ENCODE assay signal across 29 cellular contexts in the genomic region with DNA sequence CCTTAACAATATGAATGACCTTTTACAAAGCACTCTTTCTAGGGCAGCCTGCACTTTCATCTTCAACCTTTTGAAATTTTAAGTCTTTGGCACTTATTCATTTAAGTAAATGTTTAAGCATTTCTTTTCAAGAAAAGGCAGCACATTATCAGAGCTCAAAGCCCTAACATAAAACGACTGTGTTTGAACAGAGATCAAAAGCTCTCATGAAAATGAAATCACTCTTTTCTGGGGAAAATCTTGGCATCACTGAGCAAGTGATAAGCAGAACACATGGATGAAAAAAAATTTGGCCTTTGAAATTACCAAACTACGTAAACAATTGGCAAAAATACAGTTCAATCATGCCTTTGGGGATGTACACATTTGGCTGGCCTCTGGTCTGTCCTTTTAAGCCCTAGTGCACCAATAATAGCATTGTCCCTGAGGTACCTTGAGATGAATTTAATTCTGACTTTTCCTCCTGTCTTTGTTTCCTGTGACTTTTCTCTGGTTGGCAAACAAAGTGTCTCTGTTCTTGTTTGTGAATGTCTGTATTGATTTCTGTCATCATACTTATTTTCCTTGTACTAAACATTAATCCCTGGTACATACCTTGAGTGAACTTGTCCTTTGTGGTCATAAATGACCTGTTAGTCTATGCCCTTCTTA. TPM values are rescaled to one million over a fixed set of nuclear protein-coding genes. Genes with fewer than 3 reads are reported as not detected.
"Had no signal": no experiment of that assay in that cellular context is flagged by ENCODE, and none has a peak within 500 bp of the region (broad histone marks: within the 10 kb centered on the region; RNA-seq: fewer than 3 reads in every experiment).

No MANE protein-coding gene starts in this region.

- H3K9me3 Mint-ChIP-seq: activated CD4-positive, alpha-beta T cell treated with anti-CD3 and anti-CD28 coated beads, Interleukin-2, amount 10 ng/mL, durations not matched to agents 7 days and 5 days; activated CD8-positive, alpha-beta T cell treated with anti-CD3 and anti-CD28 coated beads for 36 hours; activated T-helper 1 cell treated with anti-CD3 and anti-CD28 coated beads, Interleukin-12 subunit alpha, Interleukin-12 subunit beta, Interleukin-2, Interleukin-4 antibody, amounts not matched to agents 30 ng/mL and 10 ng/mL and 1 ng/mL, durations not matched to agents 14 hours and 24 hours and 36 hours; stimulated activated naive CD8-positive, alpha-beta T cell treated with anti-CD3 and anti-CD28 coated beads, Interleukin-15, Interleukin-2, amounts not matched to agents 100 ng/mL and 50 ng/mL, for 24 hours had no signal

- FAIRE-seq: frontal cortex, islet of Langerhans had no signal

- H3K4me3 ChIP-seq: adrenal gland, ascending aorta, tibial artery had no signal

- H3K27me3 Mint-ChIP-seq: activated CD4-positive, alpha-beta T cell treated with anti-CD3 and anti-CD28 coated beads, Interleukin-2, amount 10 ng/mL, durations not matched to agents 7 days and 5 days; activated CD8-positive, alpha-beta T cell treated with anti-CD3 and anti-CD28 coated beads for 36 hours had no signal

- H3K27ac ChIP-seq: adrenal gland, ascending aorta, tibial artery, VCaP had no signal

- H3K36me3 Mint-ChIP-seq: activated naive CD8-positive, alpha-beta T cell had no signal

- H3K36me3 ChIP-seq: adrenal gland, ascending aorta, tibial artery had no signal

- H3K4me1 Mint-ChIP-seq: activated CD4-positive, alpha-beta T cell treated with anti-CD3 and anti-CD28 coated beads, Interleukin-2, amount 10 ng/mL, durations not matched to agents 7 days and 5 days had no signal

- H3K9me3 ChIP-seq: adrenal gland, ascending aorta, tibial artery had no signal

- DNase-seq: activated CD4-positive, alpha-beta T cell treated with anti-CD3 and anti-CD28 coated beads, Interleukin-2, amount 10 ng/mL, durations not matched to agents 7 days and 5 days; activated CD4-positive, CD25-positive, alpha-beta regulatory T cell treated with anti-CD3 and anti-CD28 coated beads, Interleukin-2, amount 50 U/mL, for 72 hours; activated CD8-positive, alpha-beta T cell treated with anti-CD3 and anti-CD28 coated beads for 36 hours; adrenal gland; central memory CD4-positive, alpha-beta T cell; dermis blood vessel endothelial cell; effector CD8-positive, alpha-beta T cell; erythroblast; head of caudate nucleus; occipital lobe; posterior cingulate gyrus; stimulated activated CD4-positive, alpha-beta T cell treated with anti-CD3 and anti-CD28 coated beads, Interleukin-12 subunit alpha, Interleukin-12 subunit beta, amount 100 ng/mL, for 4 hours; stimulated activated CD4-positive, alpha-beta T cell treated with anti-CD3 and anti-CD28 coated beads, Interleukin-4, amount 100 ng/mL, for 4 hours; substantia nigra; tibial artery had no signal

- H3K4me1 ChIP-seq: adrenal gland, ascending aorta, tibial artery had no signal

- H3K27me3 ChIP-seq: adrenal gland, ascending aorta, tibial artery had no signal

- H3K27ac Mint-ChIP-seq: activated CD4-positive, alpha-beta T cell treated with anti-CD3 and anti-CD28 coated beads, Interleukin-2, amount 10 ng/mL, durations not matched to agents 7 days and 5 days; activated CD8-positive, alpha-beta T cell treated with anti-CD3 and anti-CD28 coated beads for 36 hours; activated naive CD8-positive, alpha-beta T cell; activated T-helper 1 cell treated with anti-CD3 and anti-CD28 coated beads, Interleukin-12 subunit alpha, Interleukin-12 subunit beta, Interleukin-2, Interleukin-4 antibody, amounts not matched to agents 30 ng/mL and 10 ng/mL and 1 ng/mL, durations not matched to agents 14 hours and 24 hours and 36 hours; stimulated activated naive CD8-positive, alpha-beta T cell treated with anti-CD3 and anti-CD28 coated beads, Interleukin-15, Interleukin-2, amounts not matched to agents 100 ng/mL and 50 ng/mL, for 24 hours had no signal

- ATAC-seq: activated CD8-positive, alpha-beta T cell treated with anti-CD3 and anti-CD28 coated beads for 36 hours had no signal

- H3K4me3 Mint-ChIP-seq: activated CD4-positive, alpha-beta T cell treated with anti-CD3 and anti-CD28 coated beads, Interleukin-2, amount 10 ng/mL, durations not matched to agents 7 days and 5 days; activated CD8-positive, alpha-beta T cell treated with anti-CD3 and anti-CD28 coated beads for 36 hours; activated naive CD8-positive, alpha-beta T cell; activated T-helper 1 cell treated with anti-CD3 and anti-CD28 coated beads, Interleukin-12 subunit alpha, Interleukin-12 subunit beta, Interleukin-2, Interleukin-4 antibody, amounts not matched to agents 30 ng/mL and 10 ng/mL and 1 ng/mL, durations not matched to agents 14 hours and 24 hours and 36 hours; stimulated activated naive CD8-positive, alpha-beta T cell treated with anti-CD3 and anti-CD28 coated beads, Interleukin-15, Interleukin-2, amounts not matched to agents 100 ng/mL and 50 ng/mL, for 24 hours had no signal

RNA-seq across cellular contexts. Expression of a gene that starts 12.9 kb away (rescaled TPM):
- total RNA-seq: activated CD4-positive, alpha-beta T cell treated with anti-CD3 and anti-CD28 coated beads, Interleukin-2, amount 10 ng/mL, durations not matched to agents 7 days and 5 days; activated CD8-positive, alpha-beta T cell treated with anti-CD3 and anti-CD28 coated beads for 36 hours; activated T-helper 1 cell treated with anti-CD3 and anti-CD28 coated beads, Interleukin-12 subunit alpha, Interleukin-12 subunit beta, Interleukin-2, Interleukin-4 antibody, amounts not matched to agents 30 ng/mL and 10 ng/mL and 1 ng/mL, durations not matched to agents 14 hours and 24 hours and 36 hours; ascending aorta; dermis blood vessel endothelial cell; fibroblast of lung; frontal cortex; mononuclear cell; occipital lobe; renal cortical epithelial cell; T-helper 2 cell treated with Interferon-gamma antibody and Interleukin-4, amounts not matched to agents 100 ng/mL and 5 ng/mL, for 36 hours; ureter had no signal
- polyA plus RNA-seq: fibroblast of lung, liver, neural cell had no signal

RNA-seq across cellular contexts. Expression of a gene that starts 28.6 kb away (rescaled TPM):
- total RNA-seq: activated CD4-positive, alpha-beta T cell treated with anti-CD3 and anti-CD28 coated beads, Interleukin-2, amount 10 ng/mL, durations not matched to agents 7 days and 5 days; activated CD8-positive, alpha-beta T cell treated with anti-CD3 and anti-CD28 coated beads for 36 hours; activated T-helper 1 cell treated with anti-CD3 and anti-CD28 coated beads, Interleukin-12 subunit alpha, Interleukin-12 subunit beta, Interleukin-2, Interleukin-4 antibody, amounts not matched to agents 30 ng/mL and 10 ng/mL and 1 ng/mL, durations not matched to agents 14 hours and 24 hours and 36 hours; adrenal gland; ascending aorta; dermis blood vessel endothelial cell; fibroblast of lung; frontal cortex; liver; mononuclear cell; occipital lobe; renal cortical epithelial cell; T-helper 2 cell treated with Interferon-gamma antibody and Interleukin-4, amounts not matched to agents 100 ng/mL and 5 ng/mL, for 36 hours; ureter had no signal
- polyA plus RNA-seq: adrenal gland, fibroblast of lung, liver, neural cell had no signal

RNA-seq across cellular contexts. Expression of a gene that starts 43.3 kb away (rescaled TPM):
- total RNA-seq: activated CD4-positive, alpha-beta T cell treated with anti-CD3 and anti-CD28 coated beads, Interleukin-2, amount 10 ng/mL, durations not matched to agents 7 days and 5 days; activated CD8-positive, alpha-beta T cell treated with anti-CD3 and anti-CD28 coated beads for 36 hours; activated T-helper 1 cell treated with anti-CD3 and anti-CD28 coated beads, Interleukin-12 subunit alpha, Interleukin-12 subunit beta, Interleukin-2, Interleukin-4 antibody, amounts not matched to agents 30 ng/mL and 10 ng/mL and 1 ng/mL, durations not matched to agents 14 hours and 24 hours and 36 hours; adrenal gland; ascending aorta; dermis blood vessel endothelial cell; fibroblast of lung; frontal cortex; liver; mononuclear cell; occipital lobe; renal cortical epithelial cell; T-helper 2 cell treated with Interferon-gamma antibody and Interleukin-4, amounts not matched to agents 100 ng/mL and 5 ng/mL, for 36 hours; ureter had no signal
- polyA plus RNA-seq: fibroblast of lung, liver, neural cell had no signal

RNA-seq across cellular contexts. Expression of a gene that starts 59.8 kb away (rescaled TPM):
- total RNA-seq: activated CD4-positive, alpha-beta T cell treated with anti-CD3 and anti-CD28 coated beads, Interleukin-2, amount 10 ng/mL, durations not matched to agents 7 days and 5 days; activated CD8-positive, alpha-beta T cell treated with anti-CD3 and anti-CD28 coated beads for 36 hours; activated T-helper 1 cell treated with anti-CD3 and anti-CD28 coated beads, Interleukin-12 subunit alpha, Interleukin-12 subunit beta, Interleukin-2, Interleukin-4 antibody, amounts not matched to agents 30 ng/mL and 10 ng/mL and 1 ng/mL, durations not matched to agents 14 hours and 24 hours and 36 hours; adrenal gland; ascending aorta; dermis blood vessel endothelial cell; fibroblast of lung; frontal cortex; liver; mononuclear cell; occipital lobe; renal cortical epithelial cell; T-helper 2 cell treated with Interferon-gamma antibody and Interleukin-4, amounts not matched to agents 100 ng/mL and 5 ng/mL, for 36 hours; ureter had no signal
- polyA plus RNA-seq: adrenal gland, fibroblast of lung, liver, neural cell had no signal
